In the genomic region with DNA sequence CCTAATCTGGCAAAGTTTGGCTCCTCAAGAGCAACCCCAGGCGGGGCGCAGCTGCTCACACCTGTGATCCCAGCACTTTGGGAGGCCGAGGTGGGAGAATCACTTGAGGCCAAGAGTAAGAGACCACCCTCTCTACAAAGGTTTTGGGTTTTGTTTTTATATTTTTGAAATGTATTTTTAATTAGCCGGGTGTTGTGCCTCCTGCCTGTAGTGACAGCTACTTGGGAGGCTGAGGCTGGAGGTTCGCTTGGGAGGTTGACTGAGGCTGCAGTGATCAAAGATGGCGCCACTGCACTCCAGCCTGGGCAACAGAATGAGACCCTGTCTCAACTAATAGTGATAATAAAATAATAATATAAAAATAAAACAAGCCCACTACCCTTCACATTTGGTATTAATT, we compare ENCODE assay signal across 1 cellular context.
TF ChIP-seq lines count a peak whose summit lies in the region.

No MANE protein-coding gene starts in this region.

TF ChIP-seq in HepG2, 621 proteins besides CTCF, POLR2A, EP300 and RAD21 (continued from another document and continues in another):
- TF ChIP-seq ZNF513 (CRISPR knock-in tag; conservative IDR thresholded peaks at IDR 0.05) (no peak), ZNF235 (CRISPR knock-in tag; IDR thresholded peaks at IDR 0.05; ENCODE audit: borderline replicate concordance) (no peak), HNRNPK (IDR thresholded peaks at IDR 0.05; ENCODE audit: low read depth, low read length, poor library complexity, severe bottlenecking) (no peak), CAMTA2 (CRISPR knock-in tag; IDR thresholded peaks at IDR 0.05; ENCODE audit: borderline replicate concordance) (no peak), GFI1 (CRISPR knock-in tag; IDR thresholded peaks at IDR 0.05; ENCODE audit: borderline replicate concordance) (no peak), ZNF777 (CRISPR knock-in tag; IDR thresholded peaks at IDR 0.05) (no peak; the same call in 1 of the 2 replicates), KDM1A (CRISPR knock-in tag; IDR thresholded peaks at IDR 0.05) (peak; percentile 66; the same call in 1 of the 2 replicates), ZNF670 (CRISPR knock-in tag; IDR thresholded peaks at IDR 0.05; ENCODE audit: borderline replicate concordance) (no peak; the same call in 1 of the 2 replicates), TMF1 (CRISPR knock-in tag; IDR thresholded peaks at IDR 0.05; ENCODE audit: low read depth) (no peak), ADNP (CRISPR knock-in tag; IDR thresholded peaks at IDR 0.05) (no peak), NFYB (CRISPR knock-in tag; IDR thresholded peaks at IDR 0.05) (no peak), KLF6 (CRISPR knock-in tag; IDR thresholded peaks at IDR 0.05) (no peak), ZNF605 (CRISPR knock-in tag; IDR thresholded peaks at IDR 0.05) (no peak), FOSL1 (CRISPR knock-in tag; IDR thresholded peaks at IDR 0.05; ENCODE audit: borderline replicate concordance) (no peak), GATAD2A (CRISPR knock-in tag; IDR thresholded peaks at IDR 0.05) (no peak), BORCS8-MEF2B (CRISPR knock-in tag; IDR thresholded peaks at IDR 0.05) (peak; percentile 4; the same call in 1 of the 2 replicates), ZNF816 (CRISPR knock-in tag; IDR thresholded peaks at IDR 0.05; ENCODE audit: borderline replicate concordance) (no peak), SOX5 (CRISPR knock-in tag; IDR thresholded peaks at IDR 0.05; ENCODE audit: borderline replicate concordance) (no peak), HNF4G (IDR thresholded peaks at IDR 0.05; ENCODE audit: borderline replicate concordance, low read depth, low read length) (no peak), HNF4G (CRISPR knock-in tag; IDR thresholded peaks at IDR 0.05; ENCODE audit: borderline replicate concordance, low read depth) (no peak), ZFP1 (CRISPR knock-in tag; IDR thresholded peaks at IDR 0.05) (no peak), MTF1 (CRISPR knock-in tag; IDR thresholded peaks at IDR 0.05) (no peak), IRF2 (CRISPR knock-in tag; IDR thresholded peaks at IDR 0.05) (no peak), ZBTB42 (CRISPR knock-in tag; IDR thresholded peaks at IDR 0.05) (no peak), MAZ (IDR thresholded peaks at IDR 0.05; ENCODE audit: borderline replicate concordance, low read depth, low read length) (no peak), MAZ (CRISPR knock-in tag; IDR thresholded peaks at IDR 0.05; ENCODE audit: low read depth) (no peak), GPN1 (CRISPR knock-in tag; IDR thresholded peaks at IDR 0.05; ENCODE audit: borderline replicate concordance) (no peak), JUN (CRISPR knock-in tag; IDR thresholded peaks at IDR 0.05) (no peak), PTBP1 (IDR thresholded peaks at IDR 0.05; ENCODE audit: low read depth, low read length, poor library complexity, severe bottlenecking) (no peak), ZNF335 (CRISPR knock-in tag; IDR thresholded peaks at IDR 0.05) (no peak)
- TF ChIP-seq, protein P1, sequence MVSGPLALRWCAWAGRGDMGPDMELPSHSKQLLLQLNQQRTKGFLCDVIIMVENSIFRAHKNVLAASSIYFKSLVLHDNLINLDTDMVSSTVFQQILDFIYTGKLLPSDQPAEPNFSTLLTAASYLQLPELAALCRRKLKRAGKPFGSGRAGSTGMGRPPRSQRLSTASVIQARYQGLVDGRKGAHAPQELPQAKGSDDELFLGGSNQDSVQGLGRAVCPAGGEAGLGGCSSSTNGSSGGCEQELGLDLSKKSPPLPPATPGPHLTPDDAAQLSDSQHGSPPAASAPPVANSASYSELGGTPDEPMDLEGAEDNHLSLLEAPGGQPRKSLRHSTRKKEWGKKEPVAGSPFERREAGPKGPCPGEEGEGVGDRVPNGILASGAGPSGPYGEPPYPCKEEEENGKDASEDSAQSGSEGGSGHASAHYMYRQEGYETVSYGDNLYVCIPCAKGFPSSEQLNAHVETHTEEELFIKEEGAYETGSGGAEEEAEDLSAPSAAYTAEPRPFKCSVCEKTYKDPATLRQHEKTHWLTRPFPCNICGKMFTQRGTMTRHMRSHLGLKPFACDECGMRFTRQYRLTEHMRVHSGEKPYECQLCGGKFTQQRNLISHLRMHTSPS (CRISPR knock-in tag; IDR thresholded peaks at IDR 0.05; ENCODE audit: low read depth), result no peak
- TF ChIP-seq, protein P2, sequence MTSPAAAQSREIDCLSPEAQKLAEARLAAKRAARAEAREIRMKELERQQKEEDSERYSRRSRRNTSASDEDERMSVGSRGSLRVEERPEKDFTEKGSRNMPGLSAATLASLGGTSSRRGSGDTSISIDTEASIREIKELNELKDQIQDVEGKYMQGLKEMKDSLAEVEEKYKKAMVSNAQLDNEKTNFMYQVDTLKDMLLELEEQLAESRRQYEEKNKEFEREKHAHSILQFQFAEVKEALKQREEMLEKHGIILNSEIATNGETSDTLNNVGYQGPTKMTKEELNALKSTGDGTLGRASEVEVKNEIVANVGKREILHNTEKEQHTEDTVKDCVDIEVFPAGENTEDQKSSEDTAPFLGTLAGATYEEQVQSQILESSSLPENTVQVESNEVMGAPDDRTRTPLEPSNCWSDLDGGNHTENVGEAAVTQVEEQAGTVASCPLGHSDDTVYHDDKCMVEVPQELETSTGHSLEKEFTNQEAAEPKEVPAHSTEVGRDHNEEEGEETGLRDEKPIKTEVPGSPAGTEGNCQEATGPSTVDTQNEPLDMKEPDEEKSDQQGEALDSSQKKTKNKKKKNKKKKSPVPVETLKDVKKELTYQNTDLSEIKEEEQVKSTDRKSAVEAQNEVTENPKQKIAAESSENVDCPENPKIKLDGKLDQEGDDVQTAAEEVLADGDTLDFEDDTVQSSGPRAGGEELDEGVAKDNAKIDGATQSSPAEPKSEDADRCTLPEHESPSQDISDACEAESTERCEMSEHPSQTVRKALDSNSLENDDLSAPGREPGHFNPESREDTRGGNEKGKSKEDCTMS (CRISPR knock-in tag; conservative IDR thresholded peaks at IDR 0.05), result no peak
- TF ChIP-seq, protein P3, sequence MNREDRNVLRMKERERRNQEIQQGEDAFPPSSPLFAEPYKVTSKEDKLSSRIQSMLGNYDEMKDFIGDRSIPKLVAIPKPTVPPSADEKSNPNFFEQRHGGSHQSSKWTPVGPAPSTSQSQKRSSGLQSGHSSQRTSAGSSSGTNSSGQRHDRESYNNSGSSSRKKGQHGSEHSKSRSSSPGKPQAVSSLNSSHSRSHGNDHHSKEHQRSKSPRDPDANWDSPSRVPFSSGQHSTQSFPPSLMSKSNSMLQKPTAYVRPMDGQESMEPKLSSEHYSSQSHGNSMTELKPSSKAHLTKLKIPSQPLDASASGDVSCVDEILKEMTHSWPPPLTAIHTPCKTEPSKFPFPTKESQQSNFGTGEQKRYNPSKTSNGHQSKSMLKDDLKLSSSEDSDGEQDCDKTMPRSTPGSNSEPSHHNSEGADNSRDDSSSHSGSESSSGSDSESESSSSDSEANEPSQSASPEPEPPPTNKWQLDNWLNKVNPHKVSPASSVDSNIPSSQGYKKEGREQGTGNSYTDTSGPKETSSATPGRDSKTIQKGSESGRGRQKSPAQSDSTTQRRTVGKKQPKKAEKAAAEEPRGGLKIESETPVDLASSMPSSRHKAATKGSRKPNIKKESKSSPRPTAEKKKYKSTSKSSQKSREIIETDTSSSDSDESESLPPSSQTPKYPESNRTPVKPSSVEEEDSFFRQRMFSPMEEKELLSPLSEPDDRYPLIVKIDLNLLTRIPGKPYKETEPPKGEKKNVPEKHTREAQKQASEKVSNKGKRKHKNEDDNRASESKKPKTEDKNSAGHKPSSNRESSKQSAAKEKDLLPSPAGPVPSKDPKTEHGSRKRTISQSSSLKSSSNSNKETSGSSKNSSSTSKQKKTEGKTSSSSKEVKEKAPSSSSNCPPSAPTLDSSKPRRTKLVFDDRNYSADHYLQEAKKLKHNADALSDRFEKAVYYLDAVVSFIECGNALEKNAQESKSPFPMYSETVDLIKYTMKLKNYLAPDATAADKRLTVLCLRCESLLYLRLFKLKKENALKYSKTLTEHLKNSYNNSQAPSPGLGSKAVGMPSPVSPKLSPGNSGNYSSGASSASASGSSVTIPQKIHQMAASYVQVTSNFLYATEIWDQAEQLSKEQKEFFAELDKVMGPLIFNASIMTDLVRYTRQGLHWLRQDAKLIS (CRISPR knock-in tag; IDR thresholded peaks at IDR 0.05), result no peak
- TF ChIP-seq, protein P4, sequence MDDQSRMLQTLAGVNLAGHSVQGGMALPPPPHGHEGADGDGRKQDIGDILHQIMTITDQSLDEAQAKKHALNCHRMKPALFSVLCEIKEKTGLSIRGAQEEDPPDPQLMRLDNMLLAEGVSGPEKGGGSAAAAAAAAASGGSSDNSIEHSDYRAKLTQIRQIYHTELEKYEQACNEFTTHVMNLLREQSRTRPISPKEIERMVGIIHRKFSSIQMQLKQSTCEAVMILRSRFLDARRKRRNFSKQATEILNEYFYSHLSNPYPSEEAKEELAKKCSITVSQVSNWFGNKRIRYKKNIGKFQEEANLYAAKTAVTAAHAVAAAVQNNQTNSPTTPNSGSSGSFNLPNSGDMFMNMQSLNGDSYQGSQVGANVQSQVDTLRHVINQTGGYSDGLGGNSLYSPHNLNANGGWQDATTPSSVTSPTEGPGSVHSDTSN (CRISPR knock-in tag; IDR thresholded peaks at IDR 0.05; ENCODE audit: borderline replicate concordance), result no peak
- TF ChIP-seq, protein P5, sequence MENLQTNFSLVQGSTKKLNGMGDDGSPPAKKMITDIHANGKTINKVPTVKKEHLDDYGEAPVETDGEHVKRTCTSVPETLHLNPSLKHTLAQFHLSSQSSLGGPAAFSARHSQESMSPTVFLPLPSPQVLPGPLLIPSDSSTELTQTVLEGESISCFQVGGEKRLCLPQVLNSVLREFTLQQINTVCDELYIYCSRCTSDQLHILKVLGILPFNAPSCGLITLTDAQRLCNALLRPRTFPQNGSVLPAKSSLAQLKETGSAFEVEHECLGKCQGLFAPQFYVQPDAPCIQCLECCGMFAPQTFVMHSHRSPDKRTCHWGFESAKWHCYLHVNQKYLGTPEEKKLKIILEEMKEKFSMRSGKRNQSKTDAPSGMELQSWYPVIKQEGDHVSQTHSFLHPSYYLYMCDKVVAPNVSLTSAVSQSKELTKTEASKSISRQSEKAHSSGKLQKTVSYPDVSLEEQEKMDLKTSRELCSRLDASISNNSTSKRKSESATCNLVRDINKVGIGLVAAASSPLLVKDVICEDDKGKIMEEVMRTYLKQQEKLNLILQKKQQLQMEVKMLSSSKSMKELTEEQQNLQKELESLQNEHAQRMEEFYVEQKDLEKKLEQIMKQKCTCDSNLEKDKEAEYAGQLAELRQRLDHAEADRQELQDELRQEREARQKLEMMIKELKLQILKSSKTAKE (CRISPR knock-in tag; IDR thresholded peaks at IDR 0.05; ENCODE audit: borderline replicate concordance), result no peak
- TF ChIP-seq, protein P6, sequence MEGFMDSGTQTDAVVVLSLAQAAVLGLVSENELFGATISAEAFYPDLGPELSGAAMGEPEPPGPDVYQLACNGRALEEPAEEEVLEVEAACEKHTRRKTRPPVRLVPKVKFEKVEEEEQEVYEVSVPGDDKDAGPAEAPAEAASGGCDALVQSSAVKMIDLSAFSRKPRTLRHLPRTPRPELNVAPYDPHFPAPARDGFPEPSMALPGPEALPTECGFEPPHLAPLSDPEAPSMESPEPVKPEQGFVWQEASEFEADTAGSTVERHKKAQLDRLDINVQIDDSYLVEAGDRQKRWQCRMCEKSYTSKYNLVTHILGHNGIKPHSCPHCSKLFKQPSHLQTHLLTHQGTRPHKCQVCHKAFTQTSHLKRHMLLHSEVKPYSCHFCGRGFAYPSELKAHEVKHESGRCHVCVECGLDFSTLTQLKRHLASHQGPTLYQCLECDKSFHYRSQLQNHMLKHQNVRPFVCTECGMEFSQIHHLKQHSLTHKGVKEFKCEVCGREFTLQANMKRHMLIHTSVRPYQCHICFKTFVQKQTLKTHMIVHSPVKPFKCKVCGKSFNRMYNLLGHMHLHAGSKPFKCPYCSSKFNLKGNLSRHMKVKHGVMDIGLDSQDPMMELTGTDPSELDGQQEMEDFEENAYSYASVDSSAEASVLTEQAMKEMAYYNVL (CRISPR knock-in tag; IDR thresholded peaks at IDR 0.05; ENCODE audit: borderline replicate concordance), result no peak
- TF ChIP-seq, protein P7, sequence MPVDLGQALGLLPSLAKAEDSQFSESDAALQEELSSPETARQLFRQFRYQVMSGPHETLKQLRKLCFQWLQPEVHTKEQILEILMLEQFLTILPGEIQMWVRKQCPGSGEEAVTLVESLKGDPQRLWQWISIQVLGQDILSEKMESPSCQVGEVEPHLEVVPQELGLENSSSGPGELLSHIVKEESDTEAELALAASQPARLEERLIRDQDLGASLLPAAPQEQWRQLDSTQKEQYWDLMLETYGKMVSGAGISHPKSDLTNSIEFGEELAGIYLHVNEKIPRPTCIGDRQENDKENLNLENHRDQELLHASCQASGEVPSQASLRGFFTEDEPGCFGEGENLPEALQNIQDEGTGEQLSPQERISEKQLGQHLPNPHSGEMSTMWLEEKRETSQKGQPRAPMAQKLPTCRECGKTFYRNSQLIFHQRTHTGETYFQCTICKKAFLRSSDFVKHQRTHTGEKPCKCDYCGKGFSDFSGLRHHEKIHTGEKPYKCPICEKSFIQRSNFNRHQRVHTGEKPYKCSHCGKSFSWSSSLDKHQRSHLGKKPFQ (CRISPR knock-in tag; IDR thresholded peaks at IDR 0.05; ENCODE audit: insufficient replicate concordance), result no peak
- TF ChIP-seq, protein P8, sequence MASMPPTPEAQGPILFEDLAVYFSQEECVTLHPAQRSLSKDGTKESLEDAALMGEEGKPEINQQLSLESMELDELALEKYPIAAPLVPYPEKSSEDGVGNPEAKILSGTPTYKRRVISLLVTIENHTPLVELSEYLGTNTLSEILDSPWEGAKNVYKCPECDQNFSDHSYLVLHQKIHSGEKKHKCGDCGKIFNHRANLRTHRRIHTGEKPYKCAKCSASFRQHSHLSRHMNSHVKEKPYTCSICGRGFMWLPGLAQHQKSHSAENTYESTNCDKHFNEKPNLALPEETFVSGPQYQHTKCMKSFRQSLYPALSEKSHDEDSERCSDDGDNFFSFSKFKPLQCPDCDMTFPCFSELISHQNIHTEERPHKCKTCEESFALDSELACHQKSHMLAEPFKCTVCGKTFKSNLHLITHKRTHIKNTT (CRISPR knock-in tag; IDR thresholded peaks at IDR 0.05), result no peak
- TF ChIP-seq, protein P9, sequence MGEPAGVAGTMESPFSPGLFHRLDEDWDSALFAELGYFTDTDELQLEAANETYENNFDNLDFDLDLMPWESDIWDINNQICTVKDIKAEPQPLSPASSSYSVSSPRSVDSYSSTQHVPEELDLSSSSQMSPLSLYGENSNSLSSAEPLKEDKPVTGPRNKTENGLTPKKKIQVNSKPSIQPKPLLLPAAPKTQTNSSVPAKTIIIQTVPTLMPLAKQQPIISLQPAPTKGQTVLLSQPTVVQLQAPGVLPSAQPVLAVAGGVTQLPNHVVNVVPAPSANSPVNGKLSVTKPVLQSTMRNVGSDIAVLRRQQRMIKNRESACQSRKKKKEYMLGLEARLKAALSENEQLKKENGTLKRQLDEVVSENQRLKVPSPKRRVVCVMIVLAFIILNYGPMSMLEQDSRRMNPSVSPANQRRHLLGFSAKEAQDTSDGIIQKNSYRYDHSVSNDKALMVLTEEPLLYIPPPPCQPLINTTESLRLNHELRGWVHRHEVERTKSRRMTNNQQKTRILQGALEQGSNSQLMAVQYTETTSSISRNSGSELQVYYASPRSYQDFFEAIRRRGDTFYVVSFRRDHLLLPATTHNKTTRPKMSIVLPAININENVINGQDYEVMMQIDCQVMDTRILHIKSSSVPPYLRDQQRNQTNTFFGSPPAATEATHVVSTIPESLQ (CRISPR knock-in tag; conservative IDR thresholded peaks at IDR 0.05), result no peak
